In genomic region chr11:94151903-94152677, GRCh38 we compare ENCODE assay signal across 8 cellular contexts. TPM values are rescaled to one million over a fixed set of nuclear protein-coding genes. Genes with fewer than 3 reads are reported as not detected.
DNase-seq lines count a peak whose midpoint lies in the region; ATAC-seq and TF ChIP-seq lines count a peak whose summit lies in the region.

No MANE protein-coding gene starts in this region.

- TF ChIP-seq CTCF in BJ (IDR thresholded peaks at IDR 0.05; ENCODE audit: insufficient read depth, low read depth, low read length) = no peak
- no peak for TF ChIP-seq CTCF in colonic mucosa (IDR thresholded peaks at IDR 0.05)
- no peak for TF ChIP-seq CTCF in GM13976 (IDR thresholded peaks at IDR 0.05; ENCODE audit: borderline replicate concordance, control extremely low read depth, extremely low read depth, insufficient read depth, missing control alignments)
- TF ChIP-seq CTCF in GM10266 (IDR thresholded peaks at IDR 0.05; ENCODE audit: control insufficient read depth, insufficient read depth, low read depth, missing control alignments) = no peak

- in situ Hi-C loops in GM13976 (cut with MboI; ENCODE audit: low sequenced_read_pairs, unreplicated experiment) = no loop called here

- H3K9me3 ChIP-seq in MG63 (peaks cover under 1% of the 10 kb centered on the region; the same call in 1 of the 2 replicates), colonic mucosa (no peaks in the 10 kb centered on the region), muscle layer of duodenum (ENCODE audit: control insufficient read depth in 1 of 2, low read length in 2 of 2) (no peaks in the 10 kb centered on the region)

- H3K4me1 ChIP-seq in colonic mucosa (no peaks in the 10 kb centered on the region), muscle layer of duodenum (ENCODE audit: control insufficient read depth in 1 of 2, insufficient read depth in 2 of 2, low read length in 2 of 2) (peaks cover 16 to 24% of the 10 kb centered on the region in 2 donors)

- H3K36me3 ChIP-seq in BJ (ENCODE audit: control insufficient read depth, insufficient read depth, low read length) (no peaks in the 10 kb centered on the region), MG63 (peaks cover 2% of the 10 kb centered on the region; the same call in 1 of the 2 replicates), colonic mucosa (no peaks in the 10 kb centered on the region), muscle layer of duodenum (ENCODE audit: control insufficient read depth in 1 of 2, insufficient read depth in 2 of 2, low read length in 2 of 2) (no peaks in the 10 kb centered on the region)

- H3K4me3 ChIP-seq in BJ (ENCODE audit: low read depth, low read length) = no peak overlapping the region
- H3K4me3 ChIP-seq in MG63 = no peak overlapping the region
- no peak overlapping the region for H3K4me3 ChIP-seq in colonic mucosa
- H3K4me3 ChIP-seq in muscle layer of duodenum (ENCODE audit: low read depth in 1 of 2, low read length in 2 of 2) = no peak overlapping the region

- POLR2A ChIA-PET in BJ (lab: Charles Lee) = no interaction called here

- CTCF ChIA-PET in BJ (lab: Yijun Ruan, JAX) = interaction anchor here (0.9 to 1.4 kb wide), 4 partner anchors 19 to 26 kb away, joined by 3 read pairs; no protein-coding TSS in a partner anchor

- intact Hi-C loops in colonic mucosa (cut with DNase I) = no loop called here

- peak; percentile 55 for ATAC-seq in GM21367 (IDR thresholded peaks at IDR 0.05; ENCODE audit: unreplicated experiment)
- ATAC-seq in HG03571 (IDR thresholded peaks at IDR 0.05; ENCODE audit: unreplicated experiment) = no peak

- H3K27me3 ChIP-seq in BJ (ENCODE audit: control insufficient read depth, insufficient read depth, low read length) = no peaks in the 10 kb centered on the region
- H3K27me3 ChIP-seq in MG63 = no peaks in the 10 kb centered on the region
- H3K27me3 ChIP-seq in colonic mucosa = no peaks in the 10 kb centered on the region
- H3K27me3 ChIP-seq in muscle layer of duodenum (ENCODE audit: low read depth, low read length) = no peaks in the 10 kb centered on the region

- H3K27ac ChIP-seq in colonic mucosa = peak overlapping the region; percentile 24
- H3K27ac ChIP-seq in muscle layer of duodenum (ENCODE audit: low read length) = peak overlapping the region; percentile 11

- H3K9ac ChIP-seq in colonic mucosa (ENCODE audit: low read depth in 2 of 2, low read length in 2 of 2) = no peak overlapping the region

- DNase-seq in BJ (ENCODE audit: low read depth) = peak; percentile 52
- peak; percentile 58 for DNase-seq in MG63
- DNase-seq in colonic mucosa = no peak
- DNase-seq in GM13976 (ENCODE audit: low spot score) = no peak
- DNase-seq in GM10266 (ENCODE audit: extremely low spot score) = no peak

RNA-seq across cellular contexts. Expression of gene PANX1, which starts 23.4 kb away (rescaled TPM):
- polyA plus RNA-seq in BJ (2011; rRNA removed) = 30.1 and 32.3 TPM in 2 replicates
- 26.8 and 30.0 TPM in 2 replicates for polyA minus RNA-seq in BJ (2011; rRNA and poly(A)+ RNA removed)
- 16.8 and 19.4 TPM in 2 replicates for total RNA-seq in MG63 (2014; rRNA removed; shearing (Covaris generic); ENCODE audit: low replicate concordance)
- total RNA-seq in colonic mucosa = 10 to 100 TPM in 1 of 2 donors, 1 to 10 TPM in 1; 7.8 to 11.1 TPM

Comparison
In these comparisons a context has a peak if more than half of its experiments do, and no peak if none do; other contexts are left out.
1. DNase-seq: peak in BJ (single experiment) and MG63 (single experiment); none in colonic mucosa (single experiment), GM13976 (single experiment) and GM10266 (single experiment).